ENCODE assay signal across 15 cellular contexts in genomic region chr9:113503131-113503541, GRCh38. TPM values are rescaled to one million over a fixed set of nuclear protein-coding genes. Genes with fewer than 3 reads are reported as not detected.
DNase-seq lines count a peak whose midpoint lies in the region; ATAC-seq and TF ChIP-seq lines count a peak whose summit lies in the region.
"Had no signal": no experiment of that assay in that cellular context is flagged by ENCODE, and none has a peak within 500 bp of the region (broad histone marks: within the 10 kb centered on the region; RNA-seq: fewer than 3 reads in every experiment).

No MANE protein-coding gene starts in this region.

- H3K9ac ChIP-seq in mammary epithelial cell (ENCODE audit: insufficient read depth, low read length) (no peak overlapping the region), neuronal stem cell (ENCODE audit: low read depth, low read length, poor library complexity) (no peak overlapping the region)

- H3K4me1 ChIP-seq in breast epithelium (no peaks in the 10 kb centered on the region), mammary epithelial cell (ENCODE audit: insufficient read depth, low read length) (no peaks in the 10 kb centered on the region), heart right ventricle (peaks cover 20 to 79% (median 51%) of the 10 kb centered on the region in 9 donors), neuronal stem cell (ENCODE audit: control insufficient read depth in 2 of 2, insufficient read depth in 1 of 2, low read depth in 1 of 2, low read length in 2 of 2) (peaks cover 29 to 67% of the 10 kb centered on the region in 2 donors), aorta (ENCODE audit: control insufficient read depth in 1 of 2, insufficient read depth in 2 of 2, low read length in 2 of 2) (peaks cover 0 to 8% of the 10 kb centered on the region in 2 donors)
- H3K4me1 ChIP-seq: pancreas had no signal

- no peaks in the 10 kb centered on the region for H3K9me3 Mint-ChIP-seq in CD4-positive, alpha-beta T cell
- H3K9me3 Mint-ChIP-seq: activated B cell treated with CpG ODN at 0.5 μM for 24 hours; CD8-positive, alpha-beta T cell had no signal

- H3K79me1 ChIP-seq in neuronal stem cell (ENCODE audit: low read depth, low read length) = no peaks in the 10 kb centered on the region

- DNase-seq in breast epithelium (ENCODE audit: low spot score in 2 of 2) (no peak), mammary epithelial cell (no peak), heart right ventricle (no peak), neuronal stem cell (ENCODE audit: low spot score) (no peak), aorta (no peak), nucleus accumbens (lab: John Stamatoyannopoulos, UW) (no peak)
- no peak for DNase-seq in stimulated activated CD4-positive, alpha-beta T cell treated with anti-CD3 and anti-CD28 coated beads, Interleukin-1b, Interleukin-23, amount 100 ng/mL, for 48 hours
- no peak for DNase-seq in CD4-positive, alpha-beta T cell
- DNase-seq: activated B cell treated with CpG ODN at 0.5 μM for 24 hours; CD8-positive, alpha-beta T cell; midbrain; NCI-H187; NCI-H510A treated with DMSO at 0.1 percent for 48 hours had no signal

- H3K9me3 ChIP-seq in breast epithelium (no peaks in the 10 kb centered on the region), mammary epithelial cell (replicated peaks; ENCODE audit: insufficient read depth, low read length) (no peaks in the 10 kb centered on the region), heart right ventricle (no peaks in the 10 kb centered on the region), neuronal stem cell (replicated peaks in 1 of 2; ENCODE audit: control insufficient read depth in 2 of 2, insufficient read depth in 1 of 2, low read depth in 1 of 2, low read length in 2 of 2) (no peaks in the 10 kb centered on the region), aorta (ENCODE audit: control insufficient read depth, low read length) (no peaks in the 10 kb centered on the region)
- H3K9me3 ChIP-seq in CD4-positive, alpha-beta T cell (ENCODE audit: control insufficient read depth, low read length) = no peaks in the 10 kb centered on the region
- H3K9me3 ChIP-seq: A549, pancreas had no signal

- no peak for TF ChIP-seq POLR2A in breast epithelium (IDR thresholded peaks at IDR 0.05)

- no TSS peak for BruUV-seq in mammary epithelial cell (replicated peaks; lab: Mats Ljungman, UMichigan)

- in situ Hi-C loops in mammary epithelial cell (cut with MboI; ENCODE audit: low sequenced_read_pairs in 2 of 2) = no loop called here

- dilution Hi-C loops in mammary epithelial cell (cut with HindIII; ENCODE audit: low sequenced_read_pairs) = loop anchor here (5.0 kb wide), 1 partner anchor 164 kb away; no protein-coding TSS in a partner anchor

- no peaks in the 10 kb centered on the region for H3K27me3 ChIP-seq in breast epithelium
- H3K27me3 ChIP-seq in mammary epithelial cell (ENCODE audit: insufficient read depth, low read length) = no peaks in the 10 kb centered on the region
- H3K27me3 ChIP-seq in heart right ventricle = no peaks in the 10 kb centered on the region
- peaks cover 0 to 9% (median 0%) of the 10 kb centered on the region in 3 experiments for H3K27me3 ChIP-seq in neuronal stem cell (ENCODE audit: control insufficient read depth in 3 of 3, insufficient read depth in 3 of 3, low read depth in 1 of 3, low read length in 3 of 3)
- no peaks in the 10 kb centered on the region for H3K27me3 ChIP-seq in aorta (ENCODE audit: control insufficient read depth in 1 of 2, insufficient read depth in 2 of 2, low read length in 1 of 2)
- no peaks in the 10 kb centered on the region for H3K27me3 ChIP-seq in CD4-positive, alpha-beta T cell (ENCODE audit: control insufficient read depth, insufficient read depth, low read length)
- H3K27me3 ChIP-seq: pancreas had no signal

- H4K91ac ChIP-seq in neuronal stem cell (ENCODE audit: low read depth, low read length, poor library complexity) = no peak overlapping the region

- no peak overlapping the region for H2BK120ac ChIP-seq in neuronal stem cell (ENCODE audit: low read depth, low read length)

- intact Hi-C loops in breast epithelium (cut with DNase I; ENCODE audit: low total_unique reads) = no loop called here
- intact Hi-C loops in mammary epithelial cell (cut with micrococcal nuclease) = no loop called here
- intact Hi-C loops in heart right ventricle (cut with DNase I) = loop anchor here in 7 of 10 donors (1.0 to 10.0 kb wide), 7 partner anchors 20 to 1272 kb away; no protein-coding TSS in a partner anchor
- intact Hi-C loops in aorta (cut with DNase I) = no loop called here
- intact Hi-C loops in CD4-positive, alpha-beta T cell (cut with DNase I, micrococcal nuclease) = no loop called here

- no peak overlapping the region for H3K14ac ChIP-seq in neuronal stem cell (ENCODE audit: low read length)

- H2BK5ac ChIP-seq in neuronal stem cell (ENCODE audit: low read length) = no peak overlapping the region

- H2BK12ac ChIP-seq in neuronal stem cell (ENCODE audit: low read length) = no peak overlapping the region

- H3K36me3 ChIP-seq in breast epithelium (no peaks in the 10 kb centered on the region), mammary epithelial cell (ENCODE audit: insufficient read depth, low read length) (no peaks in the 10 kb centered on the region), heart right ventricle (peaks cover 0 to 42% (median 9%) of the 10 kb centered on the region in 9 donors), neuronal stem cell (replicated peaks in 1 of 2; ENCODE audit: control insufficient read depth in 2 of 2, insufficient read depth in 2 of 2, low read length in 2 of 2) (peaks cover 0 to 7% of the 10 kb centered on the region in 2 donors), aorta (ENCODE audit: control insufficient read depth in 1 of 2, insufficient read depth in 2 of 2, low read length in 1 of 2) (no peaks in the 10 kb centered on the region)

- peaks cover 9% of the 10 kb centered on the region for H3K4me1 Mint-ChIP-seq in CD4-positive, alpha-beta T cell (ENCODE audit: low read depth)

- peak overlapping the region; percentile 32 to 52 (median 40) for H3K4me3 ChIP-seq in breast epithelium
- H3K4me3 ChIP-seq in mammary epithelial cell (replicated peaks in 1 of 3; ENCODE audit: insufficient read depth in 1 of 3, low read depth in 2 of 3, low read length in 3 of 3) = no peak overlapping the region
- peak overlapping the region; percentile 28 to 66 (median 53) for H3K4me3 ChIP-seq in heart right ventricle
- H3K4me3 ChIP-seq in neuronal stem cell (ENCODE audit: low read length in 2 of 2) = no peak overlapping the region
- no peak overlapping the region for H3K4me3 ChIP-seq in aorta (ENCODE audit: low read length in 2 of 2)
- H3K4me3 ChIP-seq: A549 had no signal

- no peak overlapping the region for H3K4me3 Mint-ChIP-seq in CD4-positive, alpha-beta T cell
- H3K4me3 Mint-ChIP-seq: activated B cell treated with CpG ODN at 0.5 μM for 24 hours; CD8-positive, alpha-beta T cell had no signal

- POLR2A ChIA-PET in CD4-positive, alpha-beta T cell (lab: Charles Lee) = no interaction called here

- no peak overlapping the region for H3K27ac Mint-ChIP-seq in CD4-positive, alpha-beta T cell
- H3K27ac Mint-ChIP-seq: activated B cell treated with CpG ODN at 0.5 μM for 24 hours; CD8-positive, alpha-beta T cell had no signal

- no peak overlapping the region for H2BK15ac ChIP-seq in neuronal stem cell (ENCODE audit: low read length)

- no peak overlapping the region for H2AK5ac ChIP-seq in neuronal stem cell (ENCODE audit: low read depth, low read length)

- no peak overlapping the region for H3K4ac ChIP-seq in neuronal stem cell (ENCODE audit: low read length)

- no peaks in the 10 kb centered on the region for H3K79me2 ChIP-seq in mammary epithelial cell (ENCODE audit: insufficient read depth, low read length)

- WGBS in mammary epithelial cell (ENCODE audit: low coverage, missing lambda C conversion rate) = 92% methylated on average over 5 of the region's 8 CpGs
- 62 to 70% methylated on average over 8 of the region's 8 CpGs for WGBS in heart right ventricle, 2 donors
- WGBS in neuronal stem cell (ENCODE audit: extremely low coverage in 2 of 2, insufficient read length in 2 of 2, insufficient replicate concordance in 1 of 2), 2 donors = no CpG with 5 or more reads among the region's 8 CpGs
- 70 to 75% methylated on average over 8 of the region's 8 CpGs for WGBS in aorta, 2 donors

- H4K8ac ChIP-seq in neuronal stem cell (ENCODE audit: low read depth, low read length) = no peak overlapping the region

- no peak for TF ChIP-seq CTCF in breast epithelium (IDR thresholded peaks at IDR 0.05)
- no peak for TF ChIP-seq CTCF in mammary epithelial cell (conservative IDR thresholded peaks at IDR 0.05 in 1 of 2, IDR thresholded peaks at IDR 0.05 in 1 of 2; ENCODE audit: extremely low read depth in 1 of 2, insufficient read depth in 1 of 2, low read depth in 1 of 2, low read length in 2 of 2)
- peak in 3 of 9 donors; percentile 3 to 20 (median 15) for TF ChIP-seq CTCF in heart right ventricle (IDR thresholded peaks at IDR 0.05)
- no peak for TF ChIP-seq CTCF in CD4-positive, alpha-beta T cell (IDR thresholded peaks at IDR 0.05)

- H3K36me3 Mint-ChIP-seq in CD4-positive, alpha-beta T cell (ENCODE audit: low read depth) = no peaks in the 10 kb centered on the region
- H3K36me3 Mint-ChIP-seq: CD8-positive, alpha-beta T cell had no signal

- H3K27ac ChIP-seq in breast epithelium = peak overlapping the region in 1 of 2 donors; percentile 71
- no peak overlapping the region for H3K27ac ChIP-seq in mammary epithelial cell (ENCODE audit: insufficient read depth, low read depth, low read length)
- H3K27ac ChIP-seq in heart right ventricle = peak overlapping the region; percentile 44 to 96 (median 85)
- H3K27ac ChIP-seq in neuronal stem cell (replicated peaks; ENCODE audit: low read length) = no peak overlapping the region
- H3K27ac ChIP-seq in aorta (ENCODE audit: low read depth in 1 of 2, low read length in 2 of 2) = peak overlapping the region; percentile 53 to 92
- H3K27ac ChIP-seq in CD4-positive, alpha-beta T cell (ENCODE audit: low read depth, low read length) = no peak overlapping the region
- H3K27ac ChIP-seq: pancreas had no signal

- H3K18ac ChIP-seq in neuronal stem cell (ENCODE audit: low read length) = no peak overlapping the region

- no peaks in the 10 kb centered on the region for H3K27me3 Mint-ChIP-seq in CD4-positive, alpha-beta T cell
- H3K27me3 Mint-ChIP-seq: activated B cell treated with CpG ODN at 0.5 μM for 24 hours had no signal

- H3K23ac ChIP-seq in neuronal stem cell (ENCODE audit: low read depth, low read length, poor library complexity) = no peak overlapping the region

- no peak overlapping the region for H2AFZ ChIP-seq in mammary epithelial cell (ENCODE audit: low read depth, low read length)
- peak overlapping the region; percentile 58 for H2AFZ ChIP-seq in neuronal stem cell (ENCODE audit: low read length)

- H3K4me2 ChIP-seq in mammary epithelial cell (ENCODE audit: insufficient read depth, low read depth, low read length) = no peak overlapping the region
- no peak overlapping the region for H3K4me2 ChIP-seq in neuronal stem cell (ENCODE audit: insufficient read depth, low read length, poor library complexity, severe bottlenecking)
- H3K4me2 ChIP-seq: A549 had no signal

- no peaks in the 10 kb centered on the region for H4K20me1 ChIP-seq in mammary epithelial cell (ENCODE audit: insufficient read depth, low read length)

- CTCF ChIA-PET in mammary epithelial cell (lab: Charles Lee; ENCODE audit: low non-redundant PET) = no interaction called here
- CTCF ChIA-PET in CD4-positive, alpha-beta T cell (lab: Charles Lee) = no interaction called here

- ATAC-seq in heart right ventricle (peak in 7 of 8 donors; percentile 13 to 40 (median 26)), aorta (ENCODE audit: low FRiP score) (no peak)
- no peak for ATAC-seq in CD4-positive, alpha-beta T cell (ENCODE audit: poor library complexity)
- ATAC-seq: A549; CD8-positive, alpha-beta T cell; pancreas had no signal

RNA-seq across cellular contexts. Expression of gene RGS3, which starts 39.6 kb away (rescaled TPM):
- total RNA-seq in breast epithelium (10 to 100 TPM; 31.7 to 49.0 (median 35.4) TPM), mammary epithelial cell (10 to 100 TPM; 52.2 to 63.5 TPM), heart right ventricle (100 to 1,000 TPM in 9 of 10 donors, 10 to 100 TPM in 1; 98.7 to 201 (median 140) TPM), aorta (100 to 1,000 TPM; 157 to 161 TPM)
- polyA plus RNA-seq in mammary epithelial cell (48.0 TPM), heart right ventricle (100 to 1,000 TPM in 1 of 2 donors, 10 to 100 TPM in 1; 65.4 to 125 TPM), aorta (100 to 1,000 TPM in 1 of 2 donors, 10 to 100 TPM in 1; 74.3 to 142 TPM)
- 48.2 TPM for polyA minus RNA-seq in mammary epithelial cell
- 26.4 TPM for polyA plus RNA-seq in neuronal stem cell (2013, experiment 1 of 2)
- 26.2 TPM for polyA plus RNA-seq in neuronal stem cell (2013, experiment 2 of 2)
- 1 to 10 TPM; 6.1 to 7.5 TPM for total RNA-seq in CD4-positive, alpha-beta T cell

Comparison
In these comparisons a context has a peak if more than half of its experiments do, and no peak if none do; other contexts are left out.
1. H3K4me3 ChIP-seq: peak in breast epithelium (3 of 3) and heart right ventricle (10 of 10); none in mammary epithelial cell (0 of 3), neuronal stem cell (0 of 2) and aorta (0 of 2).
2. H3K27ac ChIP-seq: peak in heart right ventricle (10 of 10) and aorta (2 of 2); none in mammary epithelial cell (single experiment), neuronal stem cell (single experiment) and CD4-positive, alpha-beta T cell (single experiment).
3. ATAC-seq: peak in heart right ventricle (7 of 8); none in aorta (single experiment) and CD4-positive, alpha-beta T cell (single experiment).
4. intact Hi-C loops: an anchor here in heart right ventricle (1.0 to 10.0 kb wide); none called in breast epithelium, mammary epithelial cell, aorta and CD4-positive, alpha-beta T cell.